14 cellular contexts compared by ENCODE assay signal in the genomic region with DNA sequence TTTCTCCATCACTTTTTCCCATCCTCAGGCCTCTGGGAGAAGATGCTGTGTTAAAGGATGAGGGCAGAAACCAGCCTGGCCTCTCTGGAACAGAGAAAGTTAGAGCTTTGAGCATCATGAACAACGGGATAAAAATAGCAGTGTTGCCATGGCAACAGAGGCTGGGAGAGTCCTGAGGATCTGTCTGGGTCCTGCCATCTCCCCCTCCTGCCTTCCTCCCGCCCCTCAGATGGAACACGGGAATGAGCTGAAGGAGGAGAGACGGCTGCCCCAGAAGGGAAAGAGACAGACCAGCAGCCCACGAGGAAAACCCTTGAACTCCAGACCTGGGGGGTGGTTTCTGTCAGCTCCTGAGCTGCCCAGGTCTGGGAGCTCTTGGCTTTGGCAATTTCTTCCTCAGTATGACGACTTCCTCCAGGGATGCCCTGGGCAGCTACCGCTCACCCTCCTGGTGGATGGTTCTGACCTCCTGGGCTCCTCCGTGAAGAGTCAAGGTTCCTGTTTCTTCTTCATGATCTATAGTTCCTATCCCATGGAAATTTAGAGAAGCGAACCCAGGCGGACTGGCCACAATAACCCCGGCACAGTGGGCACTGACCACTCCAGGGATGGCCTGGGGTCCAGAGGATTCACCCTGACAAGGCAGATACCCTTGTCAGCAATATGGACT. TPM values are rescaled to one million over a fixed set of nuclear protein-coding genes. Genes with fewer than 3 reads are reported as not detected.
DNase-seq lines count a peak whose midpoint lies in the region; FAIRE-seq and TF ChIP-seq lines count a peak whose summit lies in the region.
"Had no signal": no experiment of that assay in that cellular context is flagged by ENCODE, and none has a peak within 500 bp of the region (broad histone marks: within the 10 kb centered on the region; RNA-seq: fewer than 3 reads in every experiment).

No MANE protein-coding gene starts in this region.

- DNase-seq in EH (ENCODE audit: low read depth) (peak; percentile 18), NCI-H1694 (lab: John Stamatoyannopoulos, UW) (peak; percentile 60), cerebellar nuclear complex (lab: John Stamatoyannopoulos, UW) (peak; percentile 92 to 96), occipital lobe (lab: John Stamatoyannopoulos, UW) (peak; percentile 53), small intestine (no peak), activated gamma-delta T cell (lab: John Stamatoyannopoulos, UW) (no peak), A673 (ENCODE audit: low spot score) (no peak)
- DNase-seq: NCI-H2029 treated with DMSO at 0.1 percent for 48 hours; psoas muscle; stimulated activated CD4-positive, alpha-beta T cell treated with anti-CD3 and anti-CD28 coated beads, Interleukin-2, amount 100 ng/mL, for 24 hours had no signal

- no peak overlapping the region for H3K4me3 ChIP-seq in small intestine (ENCODE audit: low read depth in 1 of 2, low read length in 2 of 2)
- no peak overlapping the region for H3K4me3 ChIP-seq in A673 (ENCODE audit: low read depth, low read length, poor library complexity, severe bottlenecking)
- H3K4me3 ChIP-seq: cardiac muscle cell, psoas muscle had no signal

- no peak for FAIRE-seq in small intestine (lab: Jason Lieb, UNC)
- FAIRE-seq: keratinocyte had no signal

- CTCF ChIA-PET in A673 (lab: Charles Lee), result no interaction called here

- BruUV-seq in A673 (replicated peaks; lab: Mats Ljungman, UMichigan), result no TSS peak

- TF ChIP-seq CTCF in A673 (conservative IDR thresholded peaks at IDR 0.05; ENCODE audit: low read depth, low read length), result no peak

- no peaks in the 10 kb centered on the region for H3K9me3 ChIP-seq in small intestine (ENCODE audit: control insufficient read depth, low read depth)
- no peaks in the 10 kb centered on the region for H3K9me3 ChIP-seq in A673 (ENCODE audit: low read depth, low read length, poor library complexity, severe bottlenecking)
- H3K9me3 ChIP-seq: psoas muscle had no signal

- H3K27me3 ChIP-seq in small intestine (ENCODE audit: control insufficient read depth in 2 of 2, insufficient read depth in 2 of 2, low read length in 2 of 2) (no peaks in the 10 kb centered on the region), A673 (replicated peaks; ENCODE audit: insufficient read depth, low read depth, low read length, poor library complexity) (no peaks in the 10 kb centered on the region)
- H3K27me3 ChIP-seq: cardiac muscle cell had no signal

- POLR2A ChIA-PET in A673 (lab: Charles Lee; ENCODE audit: low non-redundant PET), result no interaction called here

- 54 to 65% (median 64%) methylated on average over 11 of the region's 11 CpGs for WGBS in small intestine, 3 donors

- no peaks in the 10 kb centered on the region for H3K36me3 ChIP-seq in small intestine (ENCODE audit: control insufficient read depth in 2 of 2, insufficient read depth in 2 of 2, low read length in 2 of 2)
- no peaks in the 10 kb centered on the region for H3K36me3 ChIP-seq in A673 (ENCODE audit: insufficient read depth, low read length, poor library complexity, severe bottlenecking)
- H3K36me3 ChIP-seq: cardiac muscle cell had no signal

- H3K4me1 ChIP-seq in small intestine (ENCODE audit: control insufficient read depth in 2 of 2, insufficient read depth in 1 of 2, low read depth in 1 of 2, low read length in 1 of 2), result peaks cover 0 to 3% of the 10 kb centered on the region in 2 donors
- peaks cover 44% of the 10 kb centered on the region for H3K4me1 ChIP-seq in A673 (ENCODE audit: insufficient read depth, low read length, poor library complexity, severe bottlenecking)

- intact Hi-C loops in A673 (cut with micrococcal nuclease; ENCODE audit: unreplicated experiment), result no loop called here

- H3K27ac ChIP-seq in small intestine (ENCODE audit: low read depth in 1 of 2, low read length in 1 of 2) (no peak overlapping the region), A673 (ENCODE audit: low read depth, low read length, poor library complexity, severe bottlenecking) (no peak overlapping the region)
- H3K27ac ChIP-seq: C4-2B, cardiac muscle cell, psoas muscle had no signal

RNA-seq across cellular contexts. Expression of a gene that starts 14.2 kb away (rescaled TPM):
- total RNA-seq in occipital lobe (6.9 TPM), A673 (2021) (1.5 and 3.4 TPM in 2 replicates)
- 1 to 10 TPM in 2 of 3 donors, under 1 TPM in 1; 0.34 to 3.8 (median 1.1) TPM for polyA plus RNA-seq in small intestine
- total RNA-seq: cardiac muscle cell, psoas muscle, ureter had no signal
- polyA plus RNA-seq: cardiac muscle cell, psoas muscle had no signal

RNA-seq across cellular contexts. Expression of a gene that starts 19.8 kb away (rescaled TPM):
- total RNA-seq in occipital lobe, result 0.94 TPM
- under 1 TPM in 2 of 3 donors, not detected in 1; 0.22 to 0.30 TPM for polyA plus RNA-seq in small intestine
- 0.45 and 2.0 TPM in 2 replicates for total RNA-seq in A673 (2021)
- total RNA-seq: psoas muscle had no signal
- polyA plus RNA-seq: cardiac muscle cell, psoas muscle had no signal

Comparison
In these comparisons a context has a peak if more than half of its experiments do, and no peak if none do; other contexts are left out.
1. DNase-seq: peak in EH (single experiment), NCI-H1694 (single experiment), cerebellar nuclear complex (2 of 2) and occipital lobe (single experiment); none in small intestine (single experiment), activated gamma-delta T cell (single experiment) and A673 (single experiment).